In genomic region chr12:2813214-2813554, GRCh38 we compare ENCODE assay signal across 1 cellular context.
TF ChIP-seq lines count a peak whose summit lies in the region.

No MANE protein-coding gene starts in this region.

TF ChIP-seq in IMR-90, 13 proteins besides CTCF, POLR2A, EP300 and RAD21 (continued from another document):
- TF ChIP-seq MAZ (IDR thresholded peaks at IDR 0.05; ENCODE audit: borderline replicate concordance, low read depth, low read length), result no peak
TF ChIP-seq in IMR-90: peak in this region for 0.
